ENCODE assay signal across 18 cellular contexts in genomic region chr13:32115069-32115468, GRCh38.
DNase-seq lines count a peak whose midpoint lies in the region; ATAC-seq and TF ChIP-seq lines count a peak whose summit lies in the region.
"Had no signal": no experiment of that assay in that cellular context is flagged by ENCODE, and none has a peak within 500 bp of the region (broad histone marks: within the 10 kb centered on the region; RNA-seq: fewer than 3 reads in every experiment).

No MANE protein-coding gene starts in this region.

- no peak overlapping the region for H3K9ac ChIP-seq in mammary epithelial cell (ENCODE audit: insufficient read depth, low read length)

- no peak overlapping the region for H3K4me3 Mint-ChIP-seq in dendritic cell treated with granulocyte-macrophage colony-stimulating factor and Interleukin-4, amounts not matched to agents 40 ng/mL and 50 ng/mL, for 4 days
- H3K4me3 Mint-ChIP-seq: effector memory CD8-positive, alpha-beta T cell had no signal

- peaks cover 0 to 7% (median 0%) of the 10 kb centered on the region in 9 donors for H3K36me3 ChIP-seq in heart right ventricle
- no peaks in the 10 kb centered on the region for H3K36me3 ChIP-seq in vagina
- H3K36me3 ChIP-seq in mammary epithelial cell (ENCODE audit: insufficient read depth, low read length), result no peaks in the 10 kb centered on the region
- H3K36me3 ChIP-seq: brain microvascular endothelial cell, SJCRH30 had no signal

- H3K27me3 Mint-ChIP-seq in dendritic cell treated with granulocyte-macrophage colony-stimulating factor and Interleukin-4, amounts not matched to agents 40 ng/mL and 50 ng/mL, for 4 days, result no peaks in the 10 kb centered on the region
- H3K27me3 Mint-ChIP-seq: effector memory CD8-positive, alpha-beta T cell; IgD-negative memory B cell had no signal

- H3K9me3 ChIP-seq in heart right ventricle (no peaks in the 10 kb centered on the region), vagina (no peaks in the 10 kb centered on the region), mammary epithelial cell (replicated peaks; ENCODE audit: insufficient read depth, low read length) (no peaks in the 10 kb centered on the region)
- H3K9me3 ChIP-seq: SJCRH30 had no signal

- H3K27ac ChIP-seq in heart right ventricle, result peak overlapping the region in 8 of 10 donors; percentile 26 to 63 (median 44)
- H3K27ac ChIP-seq in vagina, result peak overlapping the region; percentile 42
- no peak overlapping the region for H3K27ac ChIP-seq in mammary epithelial cell (ENCODE audit: insufficient read depth, low read depth, low read length)
- H3K27ac ChIP-seq: brain microvascular endothelial cell, C4-2B, SJCRH30 had no signal

- ATAC-seq in heart right ventricle, result peak in 1 of 8 donors; percentile 35
- ATAC-seq: effector memory CD8-positive, alpha-beta T cell had no signal

- H4K20me1 ChIP-seq in mammary epithelial cell (ENCODE audit: insufficient read depth, low read length), result no peaks in the 10 kb centered on the region

- intact Hi-C loops in heart right ventricle (cut with DNase I), result loop anchor here in 3 of 10 donors (5.0 to 10.0 kb wide), 3 partner anchors 37 to 70 kb away; no protein-coding TSS in a partner anchor
- intact Hi-C loops in cardiac septum (cut with DNase I), result loop anchor here (5.0 kb wide), 1 partner anchor 83 kb away; the partner anchor contains the start of gene FRY
- intact Hi-C loops in dendritic cell treated with granulocyte-macrophage colony-stimulating factor and Interleukin-4, amounts not matched to agents 40 ng/mL and 50 ng/mL, for 4 days (cut with micrococcal nuclease), result loop anchor here (5.0 kb wide), 1 partner anchor 68 kb away; no protein-coding TSS in a partner anchor
- intact Hi-C loops in vagina (cut with DNase I), result no loop called here
- intact Hi-C loops in mammary epithelial cell (cut with micrococcal nuclease), result no loop called here

- no TSS peak for BruUV-seq in mammary epithelial cell (replicated peaks; lab: Mats Ljungman, UMichigan)

- no peak overlapping the region for H2AFZ ChIP-seq in mammary epithelial cell (ENCODE audit: low read depth, low read length)

- dilution Hi-C loops in mammary epithelial cell (cut with HindIII; ENCODE audit: low sequenced_read_pairs), result no loop called here

- TF ChIP-seq CTCF in heart right ventricle (IDR thresholded peaks at IDR 0.05) (no peak), vagina (IDR thresholded peaks at IDR 0.05) (no peak), mammary epithelial cell (conservative IDR thresholded peaks at IDR 0.05 in 1 of 2, IDR thresholded peaks at IDR 0.05 in 1 of 2; ENCODE audit: extremely low read depth in 1 of 2, insufficient read depth in 1 of 2, low read depth in 1 of 2, low read length in 2 of 2) (no peak)

- H3K4me1 Mint-ChIP-seq in dendritic cell treated with granulocyte-macrophage colony-stimulating factor and Interleukin-4, amounts not matched to agents 40 ng/mL and 50 ng/mL, for 4 days (ENCODE audit: low read depth), result peaks cover 60% of the 10 kb centered on the region

- H3K4me1 ChIP-seq in heart right ventricle (peaks cover 4 to 76% (median 63%) of the 10 kb centered on the region in 9 donors), vagina (peaks cover 11% of the 10 kb centered on the region), mammary epithelial cell (ENCODE audit: insufficient read depth, low read length) (no peaks in the 10 kb centered on the region)
- H3K4me1 ChIP-seq: SJCRH30 had no signal

- H3K27ac Mint-ChIP-seq in dendritic cell treated with granulocyte-macrophage colony-stimulating factor and Interleukin-4, amounts not matched to agents 40 ng/mL and 50 ng/mL, for 4 days, result peak overlapping the region; percentile 79
- H3K27ac Mint-ChIP-seq: effector memory CD8-positive, alpha-beta T cell; IgD-negative memory B cell had no signal

- 32 to 47% methylated on average over 2 of the region's 2 CpGs for WGBS in heart right ventricle, 2 donors
- 79% methylated on average over 2 of the region's 2 CpGs for whole genome bisulfite sequencing in mammary epithelial cell (ENCODE audit: low coverage, missing lambda C conversion rate)

- CTCF ChIA-PET in mammary epithelial cell (lab: Charles Lee; ENCODE audit: low non-redundant PET), result no interaction called here

- no peak for TF ChIP-seq POLR2A in vagina (IDR thresholded peaks at IDR 0.05)

- H3K4me3 ChIP-seq in heart right ventricle (no peak overlapping the region), vagina (no peak overlapping the region), mammary epithelial cell (replicated peaks in 1 of 3; ENCODE audit: insufficient read depth in 1 of 3, low read depth in 2 of 3, low read length in 3 of 3) (no peak overlapping the region)
- H3K4me3 ChIP-seq: SJCRH30 had no signal

- H3K27me3 ChIP-seq in heart right ventricle (no peaks in the 10 kb centered on the region), vagina (no peaks in the 10 kb centered on the region), mammary epithelial cell (ENCODE audit: insufficient read depth, low read length) (no peaks in the 10 kb centered on the region)
- H3K27me3 ChIP-seq: brain microvascular endothelial cell, SJCRH30 had no signal

- in situ Hi-C loops in mammary epithelial cell (cut with MboI; ENCODE audit: low sequenced_read_pairs in 2 of 2), result no loop called here

- H3K9me3 Mint-ChIP-seq in dendritic cell treated with granulocyte-macrophage colony-stimulating factor and Interleukin-4, amounts not matched to agents 40 ng/mL and 50 ng/mL, for 4 days, result no peaks in the 10 kb centered on the region
- H3K9me3 Mint-ChIP-seq: effector memory CD8-positive, alpha-beta T cell; IgD-negative memory B cell had no signal

- DNase-seq in heart right ventricle (no peak), cardiac septum (ENCODE audit: low spot score) (no peak), NAMALWA (ENCODE audit: low spot score) (peak; percentile 38), vagina (ENCODE audit: extremely low spot score in 2 of 2) (no peak), mammary epithelial cell (no peak), H4 (ENCODE audit: low spot score) (no peak), DMS 273 (lab: John Stamatoyannopoulos, UW; ENCODE audit: unreplicated experiment) (no peak)
- DNase-seq: activated CD4-positive, CD25-positive, alpha-beta regulatory T cell treated with anti-CD3 and anti-CD28 coated beads, Interleukin-2, amount 50 U/mL, for 72 hours; brain microvascular endothelial cell; effector memory CD8-positive, alpha-beta T cell; foreskin melanocyte; NCI-H187; NCI-H748 treated with DMSO at 0.1 percent for 48 hours; SJCRH30; stimulated activated CD4-positive, alpha-beta T cell treated with anti-CD3 and anti-CD28 coated beads, Interleukin-2, amount 100 ng/mL, for 24 hours had no signal

- no peak overlapping the region for H3K4me2 ChIP-seq in mammary epithelial cell (ENCODE audit: insufficient read depth, low read depth, low read length)

- H3K79me2 ChIP-seq in mammary epithelial cell (ENCODE audit: insufficient read depth, low read length), result no peaks in the 10 kb centered on the region

- no peaks in the 10 kb centered on the region for H3K36me3 Mint-ChIP-seq in dendritic cell treated with granulocyte-macrophage colony-stimulating factor and Interleukin-4, amounts not matched to agents 40 ng/mL and 50 ng/mL, for 4 days (ENCODE audit: low read depth)
- H3K36me3 Mint-ChIP-seq: IgD-negative memory B cell had no signal

Comparison
In these comparisons a context has a peak if more than half of its experiments do, and no peak if none do; other contexts are left out.
1. intact Hi-C loops: an anchor here in cardiac septum (5.0 kb wide) and dendritic cell treated with granulocyte-macrophage colony-stimulating factor and Interleukin-4, amounts not matched to agents 40 ng/mL and 50 ng/mL, for 4 days (5.0 kb wide); none called in vagina and mammary epithelial cell.